In genomic region chr7:132485136-132485535, GRCh38 we compare ENCODE assay signal across 19 cellular contexts.
DNase-seq lines count a peak whose midpoint lies in the region; ATAC-seq and TF ChIP-seq lines count a peak whose summit lies in the region.
"Had no signal": no experiment of that assay in that cellular context is flagged by ENCODE, and none has a peak within 500 bp of the region (broad histone marks: within the 10 kb centered on the region; RNA-seq: fewer than 3 reads in every experiment).

No MANE protein-coding gene starts in this region.

- H3K27me3 Mint-ChIP-seq in activated naive CD8-positive, alpha-beta T cell treated with anti-CD3 and anti-CD28 coated beads, Interleukin-2, amount 50 U/mL, for 24 hours: no peaks in the 10 kb centered on the region
- H3K27me3 Mint-ChIP-seq in nephron progenitor cell (ENCODE audit: low read depth, poor library complexity): peaks cover 45% of the 10 kb centered on the region

- no peak for ATAC-seq in activated naive CD8-positive, alpha-beta T cell treated with anti-CD3 and anti-CD28 coated beads, Interleukin-2, amount 50 U/mL, for 24 hours
- ATAC-seq in GM19023 (IDR thresholded peaks at IDR 0.05; ENCODE audit: unreplicated experiment): no peak
- ATAC-seq: esophagus mucosa, gastrocnemius medialis had no signal

- H3K4me1 Mint-ChIP-seq in activated naive CD8-positive, alpha-beta T cell treated with anti-CD3 and anti-CD28 coated beads, Interleukin-2, amount 50 U/mL, for 24 hours: peaks cover 45% of the 10 kb centered on the region
- H3K4me1 Mint-ChIP-seq in nephron progenitor cell: peaks cover 50% of the 10 kb centered on the region

- H3K27ac Mint-ChIP-seq in activated naive CD8-positive, alpha-beta T cell treated with anti-CD3 and anti-CD28 coated beads, Interleukin-2, amount 50 U/mL, for 24 hours: peak overlapping the region; percentile 7
- no peak overlapping the region for H3K27ac Mint-ChIP-seq in nephron progenitor cell
- H3K27ac Mint-ChIP-seq: progenitor cell of endocrine pancreas had no signal

- TF ChIP-seq CTCF in nephron progenitor cell (IDR thresholded peaks at IDR 0.05): no peak

- DNase-seq in DMS153 treated with DMSO at 0.1 percent for 48 hours (lab: John Stamatoyannopoulos, UW; ENCODE audit: unreplicated experiment) (peak; percentile 44), NCI-H2227 (lab: John Stamatoyannopoulos, UW; ENCODE audit: unreplicated experiment) (peak; percentile 58), nephron progenitor cell (no peak), NCI-H446 treated with DMSO at 0.1 percent for 48 hours (lab: John Stamatoyannopoulos, UW) (no peak), HUDEP-2 (lab: John Stamatoyannopoulos, UW; ENCODE audit: unreplicated experiment in 76 of 76) (no peak)
- DNase-seq in activated naive CD8-positive, alpha-beta T cell treated with anti-CD3 and anti-CD28 coated beads, Interleukin-2, amount 50 U/mL, for 24 hours: no peak
- DNase-seq: Caco-2; effector CD4-positive, alpha-beta T cell; gastrocnemius medialis; HCEC 1CT; kidney glomerular epithelial cell; mesendoderm; NCI-H526; stimulated activated naive CD4-positive, alpha-beta T cell treated with Interleukin-2 at 50 U/mL for 16 hours; thyroid gland had no signal

- peak overlapping the region; percentile 1 for H3K4me3 Mint-ChIP-seq in activated naive CD8-positive, alpha-beta T cell treated with anti-CD3 and anti-CD28 coated beads, Interleukin-2, amount 50 U/mL, for 24 hours
- peak overlapping the region; percentile 16 for H3K4me3 Mint-ChIP-seq in nephron progenitor cell
- H3K4me3 Mint-ChIP-seq: neural crest cell had no signal

- H3K36me3 Mint-ChIP-seq in activated naive CD8-positive, alpha-beta T cell treated with anti-CD3 and anti-CD28 coated beads, Interleukin-2, amount 50 U/mL, for 24 hours (ENCODE audit: low read depth): no peaks in the 10 kb centered on the region
- H3K36me3 Mint-ChIP-seq in nephron progenitor cell (ENCODE audit: low read depth): peaks cover 7% of the 10 kb centered on the region

- H3K9me3 Mint-ChIP-seq in activated naive CD8-positive, alpha-beta T cell treated with anti-CD3 and anti-CD28 coated beads, Interleukin-2, amount 50 U/mL, for 24 hours: no peaks in the 10 kb centered on the region
- H3K9me3 Mint-ChIP-seq in nephron progenitor cell: peaks cover 10% of the 10 kb centered on the region
- H3K9me3 Mint-ChIP-seq: neural crest cell had no signal

Comparison
In these comparisons a context has a peak if more than half of its experiments do, and no peak if none do; other contexts are left out.
1. DNase-seq: peak in DMS153 treated with DMSO at 0.1 percent for 48 hours (single experiment) and NCI-H2227 (single experiment); none in activated naive CD8-positive, alpha-beta T cell treated with anti-CD3 and anti-CD28 coated beads, Interleukin-2, amount 50 U/mL, for 24 hours (single experiment), nephron progenitor cell (single experiment), NCI-H446 treated with DMSO at 0.1 percent for 48 hours (single experiment) and HUDEP-2 (0 of 76).